Comparison of ENCODE assay signal across 21 cellular contexts in genomic region chr17:42405076-42405475, GRCh38. TPM values are rescaled to one million over a fixed set of nuclear protein-coding genes. Genes with fewer than 3 reads are reported as not detected.
A peak's percentile ranks its signal among the peaks of the same experiment; 100 is the strongest.
DNase-seq lines count a peak whose midpoint lies in the region; ATAC-seq, FAIRE-seq and TF ChIP-seq lines count a peak whose summit lies in the region.
"Had no signal": no experiment of that assay in that cellular context is flagged by ENCODE, and none has a peak within 500 bp of the region (broad histone marks: within the 10 kb centered on the region; RNA-seq: fewer than 3 reads in every experiment).

No MANE protein-coding gene starts in this region.

- no peak overlapping the region for H3K27ac ChIP-seq in HEK293 (ENCODE audit: extremely low read depth, low read depth, low read length)
- no peak overlapping the region for H3K27ac ChIP-seq in K562 (ENCODE audit: extremely low read depth, low read depth, low read length)
- H3K27ac ChIP-seq in mesenchymal stem cell (ENCODE audit: low read length, poor library complexity, severe bottlenecking) = no peak overlapping the region
- peak overlapping the region in 3 of 5 donors; percentile 38 to 84 (median 81) for H3K27ac ChIP-seq in stomach

- no peak overlapping the region for H3K14ac ChIP-seq in mesenchymal stem cell (ENCODE audit: low read length in 2 of 2)

- no peak overlapping the region for H3K9ac ChIP-seq in K562 (ENCODE audit: insufficient read depth in 1 of 2, low read depth in 2 of 2, low read length in 2 of 2)
- H3K9ac ChIP-seq in mesenchymal stem cell (ENCODE audit: low read length) = no peak overlapping the region

- TF ChIP-seq POLR2A in K562 (conservative IDR thresholded peaks at IDR 0.05) (no peak), stomach (IDR thresholded peaks at IDR 0.05) (no peak)

- no peaks in the 10 kb centered on the region for H3K9me1 ChIP-seq in K562 (ENCODE audit: control insufficient read depth, insufficient read depth, low read length)

- no peak overlapping the region for H3K18ac ChIP-seq in mesenchymal stem cell (ENCODE audit: low read depth in 1 of 2, low read length in 2 of 2)

- H2AFZ ChIP-seq in K562 (ENCODE audit: low read depth, low read length) (no peak overlapping the region), mesenchymal stem cell (ENCODE audit: low read depth, low read length) (no peak overlapping the region)

- no peak overlapping the region for H2BK120ac ChIP-seq in mesenchymal stem cell (ENCODE audit: low read depth, low read length)

- CTCF ChIA-PET in HEK293 (lab: Yijun Ruan, JAX) = interaction anchor here (0.9 to 13.6 kb wide), 12 partner anchors 8 to 147 kb away, joined by 3 to 378 read pairs (median 10); partner anchors contain the start of genes CAVIN1 and STAT3
- CTCF ChIA-PET in K562 (lab: Yijun Ruan, JAX; ENCODE audit: low intra/inter-chr PET ratio) = interaction anchor here (3.4 kb wide), 1 partner anchor 82 kb away, joined by 46 read pairs; no protein-coding TSS in a partner anchor
- CTCF ChIA-PET in activated naive CD4-positive, alpha-beta T cell treated with anti-CD3 and anti-CD28 coated beads, Interleukin-2, amount 10 ng/mL, durations not matched to agents 7 days and 5 days (lab: Charles Lee) = interaction anchor here (1.7 to 11.2 kb wide), 10 partner anchors 10 to 223 kb away, joined by 4 to 237 read pairs (median 18); partner anchors contain the start of gene STAT3

- H3K4me3 Mint-ChIP-seq in activated naive CD4-positive, alpha-beta T cell treated with anti-CD3 and anti-CD28 coated beads, Interleukin-2, amount 10 ng/mL, durations not matched to agents 7 days and 5 days = no peak overlapping the region

- H3K9me3 Mint-ChIP-seq in activated naive CD4-positive, alpha-beta T cell treated with anti-CD3 and anti-CD28 coated beads, Interleukin-2, amount 10 ng/mL, durations not matched to agents 7 days and 5 days = no peaks in the 10 kb centered on the region
- H3K9me3 Mint-ChIP-seq: CD8-positive, alpha-beta memory T cell had no signal

- H3K4me3 ChIP-seq in HEK293 (ENCODE audit: low read depth, low read length) (no peak overlapping the region), K562 (no peak overlapping the region), mesenchymal stem cell (ENCODE audit: insufficient read depth in 1 of 2, low read depth in 1 of 2, low read length in 2 of 2) (no peak overlapping the region), stomach (no peak overlapping the region)
- H3K4me3 ChIP-seq: A549 had no signal

- no peak overlapping the region for H3K27ac Mint-ChIP-seq in activated naive CD4-positive, alpha-beta T cell treated with anti-CD3 and anti-CD28 coated beads, Interleukin-2, amount 10 ng/mL, durations not matched to agents 7 days and 5 days
- H3K27ac Mint-ChIP-seq: CD8-positive, alpha-beta memory T cell had no signal

- no peak overlapping the region for H2AK5ac ChIP-seq in mesenchymal stem cell (ENCODE audit: low read length, severe bottlenecking)

- FAIRE-seq in K562 (lab: Jason Lieb, UNC) = no peak
- FAIRE-seq: A549, GM12891 had no signal

- POLR2A ChIA-PET in HEK293 (lab: Yijun Ruan, JAX) = no interaction called here
- POLR2A ChIA-PET in K562 (lab: Yijun Ruan, JAX) = interaction anchor here (1.4 kb wide), 1 partner anchor 87 kb away, joined by 4 read pairs; no protein-coding TSS in a partner anchor

- intact Hi-C loops in K562 (cut with micrococcal nuclease) = loop anchor here (5.0 to 10.0 kb wide), 4 partner anchors 112 to 443 kb away; partner anchors contain the start of genes HCRT and KCNH4
- intact Hi-C loops in stomach (cut with DNase I; ENCODE audit: low total_unique reads) = no loop called here

- ATAC-seq in K562 = no peak
- no peak for ATAC-seq in HG02571 (IDR thresholded peaks at IDR 0.05; ENCODE audit: unreplicated experiment)
- ATAC-seq: A549 had no signal

- peaks cover 24% of the 10 kb centered on the region for H3K79me1 ChIP-seq in mesenchymal stem cell (replicated peaks; ENCODE audit: low read length, poor library complexity, severe bottlenecking)

- no TSS peak for BruUV-seq in K562 (replicated peaks; lab: Mats Ljungman, UMichigan)

- H3K9me3 ChIP-seq in HEK293 (ENCODE audit: control insufficient read depth, insufficient read depth, low read depth, low read length) (no peaks in the 10 kb centered on the region), K562 (replicated peaks; ENCODE audit: control insufficient read depth, insufficient read depth, low read depth, low read length) (no peaks in the 10 kb centered on the region), mesenchymal stem cell (ENCODE audit: control insufficient read depth, low read length) (no peaks in the 10 kb centered on the region), stomach (no peaks in the 10 kb centered on the region)
- H3K9me3 ChIP-seq: A549 had no signal

- peaks cover 36% of the 10 kb centered on the region for H3K27me3 Mint-ChIP-seq in activated naive CD4-positive, alpha-beta T cell treated with anti-CD3 and anti-CD28 coated beads, Interleukin-2, amount 10 ng/mL, durations not matched to agents 7 days and 5 days

- no peak overlapping the region for H4K91ac ChIP-seq in mesenchymal stem cell (ENCODE audit: low read length)

- H3K4me1 ChIP-seq in HEK293 (ENCODE audit: control insufficient read depth, insufficient read depth, low read length) (0 out of 2 replicates have a peak, but pooled peaks cover under 1% of the 10 kb centered on the region), K562 (replicated peaks in 1 of 2; ENCODE audit: control insufficient read depth in 2 of 2, insufficient read depth in 2 of 2, low read length in 2 of 2) (peaks cover 42 to 48% of the 10 kb centered on the region in 2 experiments), mesenchymal stem cell (ENCODE audit: control insufficient read depth, insufficient read depth, low read depth, low read length) (peaks cover 20% of the 10 kb centered on the region), stomach (peaks cover 45 to 96% (median 57%) of the 10 kb centered on the region in 4 donors)

- H3K79me2 ChIP-seq in K562 (ENCODE audit: control insufficient read depth, insufficient read depth, low read length) = peaks cover 46% of the 10 kb centered on the region

- H2BK5ac ChIP-seq in mesenchymal stem cell (ENCODE audit: low read depth, low read length, poor library complexity, severe bottlenecking) = no peak overlapping the region

- no peak overlapping the region for H3K4ac ChIP-seq in mesenchymal stem cell (ENCODE audit: low read depth in 1 of 2, low read length in 2 of 2)

- no peak for TF ChIP-seq RAD21 in K562 (CRISPR knock-in tag; conservative IDR thresholded peaks at IDR 0.05 in 1 of 2, IDR thresholded peaks at IDR 0.05 in 1 of 2)

- H3K36me3 ChIP-seq in HEK293 (ENCODE audit: control insufficient read depth in 2 of 2, insufficient read depth in 1 of 2, low read length in 2 of 2) = peaks cover 3 to 7% of the 10 kb centered on the region in 2 experiments; a peak in 1 of 3 replicates
- H3K36me3 ChIP-seq in K562 (ENCODE audit: control insufficient read depth, insufficient read depth, low read length) = peaks cover 46% of the 10 kb centered on the region; the same call in 2 of the 3 replicates
- peaks cover 37% of the 10 kb centered on the region in 2 experiments for H3K36me3 ChIP-seq in mesenchymal stem cell (ENCODE audit: control insufficient read depth in 1 of 2, insufficient read depth in 2 of 2, low read depth in 1 of 2, low read length in 2 of 2)
- H3K36me3 ChIP-seq in stomach = peaks cover 9 to 29% (median 24%) of the 10 kb centered on the region in 4 donors

- H3K4me1 Mint-ChIP-seq in activated naive CD4-positive, alpha-beta T cell treated with anti-CD3 and anti-CD28 coated beads, Interleukin-2, amount 10 ng/mL, durations not matched to agents 7 days and 5 days = peaks cover 27% of the 10 kb centered on the region

- H2BK12ac ChIP-seq in mesenchymal stem cell (ENCODE audit: low read length in 2 of 2) = no peak overlapping the region

- in situ Hi-C loops in K562 (cut with MboI) = loop anchor here (10.0 kb wide), 1 partner anchor 180 kb away; no protein-coding TSS in a partner anchor

- TF ChIP-seq EP300 in K562 (IDR thresholded peaks at IDR 0.05; ENCODE audit: low read length) (no peak), stomach (IDR thresholded peaks at IDR 0.05) (no peak)

- DNase-seq in K562 (ENCODE audit: extremely low read depth in 1 of 4, low spot score in 3 of 4) = no peak
- no peak for DNase-seq in mesenchymal stem cell
- no peak for DNase-seq in stomach
- DNase-seq in LoVo (ENCODE audit: low spot score) = no peak
- no peak for DNase-seq in activated naive CD4-positive, alpha-beta T cell treated with anti-CD3 and anti-CD28 coated beads, Interleukin-2, amount 10 ng/mL, durations not matched to agents 7 days and 5 days
- no peak for DNase-seq in ecto neural progenitor cell (ENCODE audit: low spot score)
- DNase-seq: C1 segment of cervical spinal cord; CD8-positive, alpha-beta memory T cell; DMS53; EL; GOT3; KBM-7; NCI-H1436; NCI-H1930; NCI-H345; NCI-H524 treated with DMSO at 0.1 percent for 48 hours; SIG-M5 had no signal

- WGBS in K562 (ENCODE audit: insufficient coverage, low coverage, missing lambda C conversion rate) = 95% methylated on average over 9 of the region's 35 CpGs
- 98% methylated on average over 35 of the region's 35 CpGs for WGBS in mesenchymal stem cell
- 74 to 91% (median 90%) methylated on average over 33 to 35 of the region's 35 CpGs for WGBS in stomach, 5 donors

- no peak for TF ChIP-seq CTCF in HEK293 (tag by site-specific recombination; IDR thresholded peaks at IDR 0.05)
- no peak for TF ChIP-seq CTCF in K562 (IDR thresholded peaks at IDR 0.05 in 2 of 3, conservative IDR thresholded peaks at IDR 0.05 in 1 of 3; ENCODE audit: insufficient read depth in 2 of 3, low read depth in 1 of 3, low read length in 3 of 3)
- no peak for TF ChIP-seq CTCF in stomach (IDR thresholded peaks at IDR 0.05)

- peak overlapping the region; percentile 36 for H2BK15ac ChIP-seq in mesenchymal stem cell (ENCODE audit: low read depth, poor library complexity, severe bottlenecking)

- no peaks in the 10 kb centered on the region for H3K36me3 Mint-ChIP-seq in activated naive CD4-positive, alpha-beta T cell treated with anti-CD3 and anti-CD28 coated beads, Interleukin-2, amount 10 ng/mL, durations not matched to agents 7 days and 5 days
- H3K36me3 Mint-ChIP-seq: CD8-positive, alpha-beta memory T cell had no signal

- H4K20me1 ChIP-seq in K562 (replicated peaks; ENCODE audit: control insufficient read depth, insufficient read depth, low read length) = no peaks in the 10 kb centered on the region

- H4K8ac ChIP-seq in mesenchymal stem cell (ENCODE audit: low read length) = no peak overlapping the region

- H3K4me2 ChIP-seq in K562 (ENCODE audit: insufficient read depth, low read length) (no peak overlapping the region), mesenchymal stem cell (ENCODE audit: low read length, poor library complexity, severe bottlenecking) (no peak overlapping the region)
- H3K4me2 ChIP-seq: A549 had no signal

- H3K23ac ChIP-seq in mesenchymal stem cell (ENCODE audit: low read length in 2 of 2) = no peak overlapping the region

- H3K27me3 ChIP-seq in K562 (ENCODE audit: control insufficient read depth in 2 of 2, insufficient read depth in 2 of 2, low read length in 2 of 2) = no peaks in the 10 kb centered on the region
- H3K27me3 ChIP-seq in mesenchymal stem cell (ENCODE audit: control insufficient read depth in 1 of 2, insufficient read depth in 1 of 2, low read length in 2 of 2) = no peaks in the 10 kb centered on the region
- no peaks in the 10 kb centered on the region for H3K27me3 ChIP-seq in stomach

RNA-seq across cellular contexts. Expression of gene STAT3, which starts 16.8 kb away (rescaled TPM):
- total RNA-seq in K562 (2011; cell fraction: chromatin; rRNA removed; ENCODE audit: low replicate concordance) = 176 and 210 TPM in 2 replicates
- total RNA-seq in K562 (2011; cell fraction: nucleolus; rRNA removed) = 110 and 117 TPM in 2 replicates
- total RNA-seq in K562 (2011; cell fraction: nucleoplasm; rRNA removed) = 145 and 167 TPM in 2 replicates
- 90.4 and 99.6 TPM in 2 replicates for total RNA-seq in K562 (2014; rRNA removed)
- total RNA-seq in K562 (2014; rRNA removed; fragmentation: Illumina TruSeq; extraction: Trizol) = 108 and 115 TPM in 2 replicates
- total RNA-seq in K562 (2015; rRNA removed; fragmentation: Illumina TruSeq; extraction: Trizol) = 105 and 113 TPM in 2 replicates
- 120 and 133 TPM in 2 replicates for total RNA-seq in K562 (2021)
- 90.0 and 120 TPM in 2 replicates for polyA plus RNA-seq in K562 (2011; rRNA removed)
- polyA plus RNA-seq in K562 (2011; cell fraction: cytosol; rRNA removed) = 83.3 and 125 TPM in 2 replicates
- polyA plus RNA-seq in K562 (2011; cell fraction: nucleus; rRNA removed) = 58.4 and 72.2 TPM in 2 replicates
- 160 and 179 TPM in 2 replicates for polyA plus RNA-seq in K562 (2012)
- 179 and 180 TPM in 2 replicates for polyA plus RNA-seq in K562 (2014; fragmentation: Illumina TruSeq; extraction: Trizol)
- polyA plus RNA-seq in K562 (2014; fragmentation: Nextera tagmentation; extraction: Ambion mirVana) = 100 to 1,000 TPM; 114 to 160 TPM
- 120 and 134 TPM in 2 replicates for polyA plus RNA-seq in K562 (2014; rRNA removed)
- polyA minus RNA-seq in K562 (2011; rRNA and poly(A)+ RNA removed) = 111 and 124 TPM in 2 replicates
- polyA minus RNA-seq in K562 (2011; cell fraction: cytosol; rRNA and poly(A)+ RNA removed) = 68.3 and 70.2 TPM in 2 replicates
- polyA minus RNA-seq in K562 (2011; cell fraction: nucleus; rRNA and poly(A)+ RNA removed) = 35.3 and 48.0 TPM in 2 replicates
- 67.6 TPM for polyA plus RNA-seq in mesenchymal stem cell (2013, experiment 1 of 2)
- 66.8 TPM for polyA plus RNA-seq in mesenchymal stem cell (2013, experiment 2 of 2)
- total RNA-seq in stomach = 100 to 1,000 TPM in 4 of 5 donors, 10 to 100 TPM in 1; 70.4 to 207 (median 159) TPM
- polyA plus RNA-seq in stomach = 10 to 100 TPM; 31.3 to 46.6 (median 42.3) TPM

RNA-seq across cellular contexts. Expression of gene CAVIN1, which starts 18.0 kb away (rescaled TPM):
- total RNA-seq in K562 (2011; cell fraction: chromatin; rRNA removed; ENCODE audit: low replicate concordance) = 11.6 and 29.3 TPM in 2 replicates
- 22.9 and 29.9 TPM in 2 replicates for total RNA-seq in K562 (2011; cell fraction: nucleolus; rRNA removed)
- 18.6 and 22.2 TPM in 2 replicates for total RNA-seq in K562 (2011; cell fraction: nucleoplasm; rRNA removed)
- 126 and 135 TPM in 2 replicates for total RNA-seq in K562 (2014; rRNA removed)
- 56.1 and 57.8 TPM in 2 replicates for total RNA-seq in K562 (2014; rRNA removed; fragmentation: Illumina TruSeq; extraction: Trizol)
- 74.5 and 80.0 TPM in 2 replicates for total RNA-seq in K562 (2015; rRNA removed; fragmentation: Illumina TruSeq; extraction: Trizol)
- total RNA-seq in K562 (2021) = 143 and 162 TPM in 2 replicates
- 44.6 and 60.0 TPM in 2 replicates for polyA plus RNA-seq in K562 (2011; rRNA removed)
- polyA plus RNA-seq in K562 (2011; cell fraction: cytosol; rRNA removed) = 39.4 and 107 TPM in 2 replicates
- 8.0 and 16.1 TPM in 2 replicates for polyA plus RNA-seq in K562 (2011; cell fraction: nucleus; rRNA removed)
- polyA plus RNA-seq in K562 (2012) = 74.3 and 99.4 TPM in 2 replicates
- 77.6 and 93.7 TPM in 2 replicates for polyA plus RNA-seq in K562 (2014; fragmentation: Illumina TruSeq; extraction: Trizol)
- polyA plus RNA-seq in K562 (2014; fragmentation: Nextera tagmentation; extraction: Ambion mirVana) = 1 to 10 TPM; 6.8 to 8.6 TPM
- polyA plus RNA-seq in K562 (2014; rRNA removed) = 72.9 and 92.8 TPM in 2 replicates
- polyA minus RNA-seq in K562 (2011; rRNA and poly(A)+ RNA removed) = 34.7 and 64.3 TPM in 2 replicates
- polyA minus RNA-seq in K562 (2011; cell fraction: cytosol; rRNA and poly(A)+ RNA removed) = 81.5 and 110 TPM in 2 replicates
- polyA minus RNA-seq in K562 (2011; cell fraction: nucleus; rRNA and poly(A)+ RNA removed) = 9.4 and 9.6 TPM in 2 replicates
- polyA plus RNA-seq in mesenchymal stem cell (2013, experiment 1 of 2) = 168 TPM
- 165 TPM for polyA plus RNA-seq in mesenchymal stem cell (2013, experiment 2 of 2)
- 100 to 1,000 TPM in 3 of 5 donors, 10 to 100 TPM in 2; 75.2 to 244 (median 162) TPM for total RNA-seq in stomach
- 100 to 1,000 TPM in 1 of 3 donors, 10 to 100 TPM in 2; 61.2 to 104 (median 94.2) TPM for polyA plus RNA-seq in stomach
- polyA plus RNA-seq: CD8-positive, alpha-beta memory T cell had no signal

RNA-seq across cellular contexts. Expression of gene ATP6V0A1, which starts 53.6 kb away (rescaled TPM):
- total RNA-seq in K562 (2011; cell fraction: chromatin; rRNA removed; ENCODE audit: low replicate concordance) = 998 and 1,046 TPM in 2 replicates
- total RNA-seq in K562 (2011; cell fraction: nucleolus; rRNA removed) = 668 and 698 TPM in 2 replicates
- total RNA-seq in K562 (2011; cell fraction: nucleoplasm; rRNA removed) = 746 and 878 TPM in 2 replicates
- total RNA-seq in K562 (2014; rRNA removed) = 71.7 and 82.2 TPM in 2 replicates
- total RNA-seq in K562 (2014; rRNA removed; fragmentation: Illumina TruSeq; extraction: Trizol) = 75.5 and 89.2 TPM in 2 replicates
- 54.9 and 56.1 TPM in 2 replicates for total RNA-seq in K562 (2015; rRNA removed; fragmentation: Illumina TruSeq; extraction: Trizol)
- 127 and 141 TPM in 2 replicates for total RNA-seq in K562 (2021)
- polyA plus RNA-seq in K562 (2011; rRNA removed) = 102 and 104 TPM in 2 replicates
- 101 and 137 TPM in 2 replicates for polyA plus RNA-seq in K562 (2011; cell fraction: cytosol; rRNA removed)
- 300 and 643 TPM in 2 replicates for polyA plus RNA-seq in K562 (2011; cell fraction: nucleus; rRNA removed)
- 77.1 and 103 TPM in 2 replicates for polyA plus RNA-seq in K562 (2012)
- 143 and 158 TPM in 2 replicates for polyA plus RNA-seq in K562 (2014; fragmentation: Illumina TruSeq; extraction: Trizol)
- 10 to 100 TPM; 11.8 to 46.3 TPM for polyA plus RNA-seq in K562 (2014; fragmentation: Nextera tagmentation; extraction: Ambion mirVana)
- 62.7 and 80.3 TPM in 2 replicates for polyA plus RNA-seq in K562 (2014; rRNA removed)
- 165 and 302 TPM in 2 replicates for polyA minus RNA-seq in K562 (2011; rRNA and poly(A)+ RNA removed)
- polyA minus RNA-seq in K562 (2011; cell fraction: cytosol; rRNA and poly(A)+ RNA removed) = 41.3 and 104 TPM in 2 replicates
- 181 and 232 TPM in 2 replicates for polyA minus RNA-seq in K562 (2011; cell fraction: nucleus; rRNA and poly(A)+ RNA removed)
- 39.0 TPM for polyA plus RNA-seq in mesenchymal stem cell (2013, experiment 1 of 2)
- 40.2 TPM for polyA plus RNA-seq in mesenchymal stem cell (2013, experiment 2 of 2)
- 100 to 1,000 TPM in 3 of 5 donors, 10 to 100 TPM in 2; 61.7 to 435 (median 123) TPM for total RNA-seq in stomach
- 10 to 100 TPM; 13.1 to 24.5 (median 13.2) TPM for polyA plus RNA-seq in stomach

Comparison
In these comparisons a context has a peak if more than half of its experiments do, and no peak if none do; other contexts are left out.
1. H3K27ac ChIP-seq: peak in stomach (3 of 5); none in HEK293 (single experiment), K562 (single experiment) and mesenchymal stem cell (single experiment).